Comparison of ENCODE assay signal across 21 cellular contexts in the genomic region with DNA sequence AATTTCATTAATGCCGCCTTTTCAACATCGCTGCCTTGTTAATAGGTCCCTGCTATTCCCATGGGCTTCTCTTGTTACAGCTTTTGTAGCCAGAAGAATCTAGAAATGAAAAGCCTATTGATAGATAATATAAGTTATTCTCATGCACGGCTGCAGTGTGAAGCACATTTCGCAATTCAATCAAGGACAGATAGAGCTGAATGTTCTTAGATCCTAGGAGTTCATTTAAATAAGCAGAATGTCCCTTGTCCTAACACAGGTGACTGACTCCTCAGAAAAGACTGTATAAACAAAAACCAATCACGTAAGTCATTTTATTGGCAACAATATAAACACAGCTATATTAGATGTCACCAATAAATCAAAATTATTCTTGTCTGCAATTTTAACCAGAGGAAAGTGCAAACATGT. TPM values are rescaled to one million over a fixed set of nuclear protein-coding genes. Genes with fewer than 3 reads are reported as not detected.
DNase-seq lines count a peak whose midpoint lies in the region; ATAC-seq and TF ChIP-seq lines count a peak whose summit lies in the region.
"Had no signal": no experiment of that assay in that cellular context is flagged by ENCODE, and none has a peak within 500 bp of the region (broad histone marks: within the 10 kb centered on the region; RNA-seq: fewer than 3 reads in every experiment).

No MANE protein-coding gene starts in this region.

- H2AFZ ChIP-seq in ACC112 (ENCODE audit: low read length, unreplicated experiment) (no peak overlapping the region), hepatocyte (no peak overlapping the region)

- H3K4me1 ChIP-seq in ACC112 (ENCODE audit: control insufficient read depth, insufficient read depth, low read length, unreplicated experiment) (peaks cover 70% of the 10 kb centered on the region), hepatocyte (ENCODE audit: insufficient read depth) (peaks cover 11% of the 10 kb centered on the region)

- H3K4me3 ChIP-seq in ACC112 (ENCODE audit: low read depth, low read length) (peak overlapping the region; percentile 5; the same call in 1 of the 2 replicates), hepatocyte (no peak overlapping the region)
- H3K4me3 ChIP-seq: thoracic aorta had no signal

- intact Hi-C loops in sciatic nerve (cut with DNase I): no loop called here

- 73% methylated on average over 5 of the region's 5 CpGs for WGBS in hepatocyte (ENCODE audit: low lambda C conversion rate, missing lambda C conversion rate)

- no peaks in the 10 kb centered on the region for H3K9me3 ChIP-seq in hepatocyte (ENCODE audit: low read depth)
- H3K9me3 ChIP-seq: thoracic aorta had no signal

- CTCF ChIA-PET in HEK293T (lab: Yijun Ruan, JAX): no interaction called here

- no peak for ATAC-seq in sciatic nerve
- ATAC-seq: activated CD4-positive, alpha-beta T cell treated with anti-CD3 and anti-CD28 coated beads for 36 hours; activated T-cell treated with anti-CD3 and anti-CD28 coated beads, Interleukin-2, amount 50 U/mL, for 72 hours; esophagus mucosa; left cardiac atrium; natural killer cell treated with Interleukin-12 subunit alpha and Interleukin-12 subunit beta and Interleukin-15 and Interleukin-18, amount 100 ng/mL, for 72 hours; stimulated activated memory B cell treated with anti-CD40 and anti-IgM and Interleukin-4, amounts not matched to agents 10 μg/mL and 1 μg/mL and 100 μg/mL, for 72 hours had no signal

- TF ChIP-seq CTCF in hepatocyte (IDR thresholded peaks at IDR 0.05; ENCODE audit: poor library complexity): no peak

- H3K27ac ChIP-seq in ACC112 (ENCODE audit: low read depth, low read length) (peak overlapping the region; percentile 44), hepatocyte (no peak overlapping the region)

- no peaks in the 10 kb centered on the region for H3K9me2 ChIP-seq in hepatocyte (replicated peaks; ENCODE audit: insufficient read depth)

- no peak overlapping the region for H3K4me2 ChIP-seq in hepatocyte

- H4K20me1 ChIP-seq in hepatocyte (ENCODE audit: insufficient read depth, poor library complexity, severe bottlenecking): no peaks in the 10 kb centered on the region

- POLR2A ChIA-PET in HEK293T (lab: Yijun Ruan, JAX): no interaction called here

- DNase-seq in HEK293T (ENCODE audit: extremely low spot score) (no peak), NCI-H526 treated with DMSO at 0.1 percent for 48 hours (lab: John Stamatoyannopoulos, UW) (peak; percentile 45), iris pigment epithelial cell (ENCODE audit: low read depth) (peak; percentile 49), hepatocyte (ENCODE audit: low spot score) (no peak), sciatic nerve (ENCODE audit: low spot score) (no peak), CD1c-positive myeloid dendritic cell (ENCODE audit: extremely low spot score) (no peak), ACHN (no peak)
- DNase-seq: activated CD4-positive, alpha-beta T cell treated with anti-CD3 and anti-CD28 coated beads for 36 hours; activated T-cell treated with anti-CD3 and anti-CD28 coated beads, Interleukin-2, amount 50 U/mL, for 72 hours; CD4-positive, alpha-beta T cell; effector CD4-positive, alpha-beta T cell; H7; left cardiac atrium; NCI-H1694; NCI-H446; posterior cingulate gyrus had no signal

- no peaks in the 10 kb centered on the region for H3K27me3 ChIP-seq in ACC112 (ENCODE audit: insufficient read depth, low read length)
- H3K27me3 ChIP-seq in hepatocyte: no peaks in the 10 kb centered on the region

- peaks cover 77% of the 10 kb centered on the region for H3K79me2 ChIP-seq in ACC112 (ENCODE audit: control insufficient read depth, insufficient read depth, low read length, unreplicated experiment)
- H3K79me2 ChIP-seq in hepatocyte: peaks cover 78% of the 10 kb centered on the region

- in situ Hi-C loops in ACHN (cut with HindIII; ENCODE audit: low pct_ligation_motif_present, low pct_unique_long_range_greater_than_20kb, low sequenced_read_pairs): loop anchor here (25.0 kb wide), 1 partner anchor 153 kb away; no protein-coding TSS in a partner anchor

- H3K36me3 ChIP-seq in ACC112 (ENCODE audit: insufficient read depth, low read length) (no peaks in the 10 kb centered on the region), hepatocyte (replicated peaks; ENCODE audit: insufficient read depth, low read depth) (no peaks in the 10 kb centered on the region)
- H3K36me3 ChIP-seq: thoracic aorta had no signal

TF ChIP-seq in HEK293T, 16 proteins besides CTCF, POLR2A, EP300 and RAD21:
- TF ChIP-seq ELF4 (IDR thresholded peaks at IDR 0.05): no peak
- no peak for TF ChIP-seq L3MBTL2 (conservative IDR thresholded peaks at IDR 0.05)
- TF ChIP-seq NFRKB (IDR thresholded peaks at IDR 0.05): no peak
- TF ChIP-seq FOXM1 (IDR thresholded peaks at IDR 0.05; ENCODE audit: borderline replicate concordance): no peak
- TF ChIP-seq PKNOX1 (IDR thresholded peaks at IDR 0.05): peak; percentile 92
- TF ChIP-seq LEF1 (IDR thresholded peaks at IDR 0.05; ENCODE audit: borderline replicate concordance): no peak
TF ChIP-seq in HEK293T: peak in this region for 1.

RNA-seq across cellular contexts. Expression of gene GLIS3, which starts 9.4 kb away (rescaled TPM):
- 19.3 and 30.0 TPM in 2 replicates for total RNA-seq in hepatocyte
- 14.0 and 16.6 TPM in 2 replicates for polyA plus RNA-seq in hepatocyte
- 20.8 TPM for total RNA-seq in sciatic nerve

Comparison
In these comparisons a context has a peak if more than half of its experiments do, and no peak if none do; other contexts are left out.
1. DNase-seq: peak in NCI-H526 treated with DMSO at 0.1 percent for 48 hours (single experiment) and iris pigment epithelial cell (single experiment); none in HEK293T (single experiment), hepatocyte (single experiment), sciatic nerve (single experiment), CD1c-positive myeloid dendritic cell (single experiment) and ACHN (single experiment).